In genomic region chr4:118288097-118288496, GRCh38 we compare ENCODE assay signal across 25 cellular contexts.
DNase-seq lines count a peak whose midpoint lies in the region; ATAC-seq and TF ChIP-seq lines count a peak whose summit lies in the region.
"Had no signal": no experiment of that assay in that cellular context is flagged by ENCODE, and none has a peak within 500 bp of the region (broad histone marks: within the 10 kb centered on the region; RNA-seq: fewer than 3 reads in every experiment).

No MANE protein-coding gene starts in this region.

- H3K27me3 ChIP-seq in mesenchymal stem cell (ENCODE audit: control insufficient read depth in 1 of 2, insufficient read depth in 1 of 2, low read length in 2 of 2) (no peaks in the 10 kb centered on the region), BE2C (no peaks in the 10 kb centered on the region)
- H3K27me3 ChIP-seq: tibial artery had no signal

- no peak overlapping the region for H3K14ac ChIP-seq in mesenchymal stem cell (ENCODE audit: low read length in 2 of 2)

- H3K9ac ChIP-seq in mesenchymal stem cell (ENCODE audit: low read length) = no peak overlapping the region

- peak overlapping the region; percentile 38; the same call in 1 of the 2 replicates for H3K4me3 Mint-ChIP-seq in HFFc6
- H3K4me3 Mint-ChIP-seq: activated B cell treated with CpG ODN at 0.5 μM for 24 hours; activated CD4-positive, alpha-beta memory T cell treated with anti-CD3 and anti-CD28 coated beads for 36 hours; activated naive CD8-positive, alpha-beta T cell treated with anti-CD3 and anti-CD28 coated beads, Interleukin-2, amount 50 U/mL, for 24 hours; brain; CD8-positive, alpha-beta T cell; dendritic cell treated with granulocyte-macrophage colony-stimulating factor and Interleukin-4, amounts not matched to agents 40 ng/mL and 50 ng/mL, for 4 days had no signal

- H3K9me3 ChIP-seq in mesenchymal stem cell (ENCODE audit: control insufficient read depth, low read length) = no peaks in the 10 kb centered on the region
- H3K9me3 ChIP-seq in BE2C = no peaks in the 10 kb centered on the region
- H3K9me3 ChIP-seq: HAP-1, tibial artery had no signal

- WGBS in mesenchymal stem cell = no CpG with 5 or more reads among the region's 2 CpGs

- no peaks in the 10 kb centered on the region for H3K9me3 Mint-ChIP-seq in HFFc6
- H3K9me3 Mint-ChIP-seq: activated B cell treated with CpG ODN at 0.5 μM for 24 hours; activated CD4-positive, alpha-beta memory T cell treated with anti-CD3 and anti-CD28 coated beads for 36 hours; activated naive CD8-positive, alpha-beta T cell treated with anti-CD3 and anti-CD28 coated beads, Interleukin-2, amount 50 U/mL, for 24 hours; brain; CD8-positive, alpha-beta T cell; dendritic cell treated with granulocyte-macrophage colony-stimulating factor and Interleukin-4, amounts not matched to agents 40 ng/mL and 50 ng/mL, for 4 days had no signal

- peak; percentile 54 for DNase-seq in AG04449 (ENCODE audit: low read depth, low spot score)
- peak; percentile 73 for DNase-seq in HFFc6
- peak; percentile 86 for DNase-seq in mesenchymal stem cell
- DNase-seq in NOMO-1 treated with dmso at 0.1 percent for 144 hours (lab: John Stamatoyannopoulos, UW; ENCODE audit: unreplicated experiment) = no peak
- no peak for DNase-seq in BE2C
- DNase-seq: activated B cell treated with CpG ODN at 0.5 μM for 24 hours; activated CD4-positive, alpha-beta memory T cell treated with anti-CD3 and anti-CD28 coated beads for 36 hours; activated effector memory CD4-positive, alpha-beta T cell treated with anti-CD3 and anti-CD28 coated beads, Interleukin-2, amount 50 U/mL, for 16 hours; activated naive CD8-positive, alpha-beta T cell treated with anti-CD3 and anti-CD28 coated beads, Interleukin-2, amount 50 U/mL, for 24 hours; CD8-positive, alpha-beta T cell; MM.1S; NCI-H1436; NCI-H510A treated with DMSO at 0.1 percent for 48 hours; NK-92 treated with Interleukin-12 subunit alpha and Interleukin-12 subunit beta, amount 100 ng/mL, for 24 hours; stimulated activated CD4-positive, alpha-beta T cell treated with anti-CD3 and anti-CD28 coated beads, Interleukin-4, amount 100 ng/mL, for 4 hours; stimulated activated naive CD8-positive, alpha-beta T cell treated with anti-CD3 and anti-CD28 coated beads, Interleukin-15, Interleukin-2, amounts not matched to agents 100 U/mL and 50 U/mL, for 24 hours; tibial artery had no signal

- no peak overlapping the region for H3K4me2 ChIP-seq in mesenchymal stem cell (ENCODE audit: low read length, poor library complexity, severe bottlenecking)

- no peak overlapping the region for H2BK15ac ChIP-seq in mesenchymal stem cell (ENCODE audit: low read depth, poor library complexity, severe bottlenecking)

- H3K27ac Mint-ChIP-seq in HFFc6 = peak overlapping the region; percentile 71
- H3K27ac Mint-ChIP-seq: activated B cell treated with CpG ODN at 0.5 μM for 24 hours; activated CD4-positive, alpha-beta memory T cell treated with anti-CD3 and anti-CD28 coated beads for 36 hours; activated naive CD8-positive, alpha-beta T cell treated with anti-CD3 and anti-CD28 coated beads, Interleukin-2, amount 50 U/mL, for 24 hours; brain; CD8-positive, alpha-beta T cell; dendritic cell treated with granulocyte-macrophage colony-stimulating factor and Interleukin-4, amounts not matched to agents 40 ng/mL and 50 ng/mL, for 4 days had no signal

- peaks cover 26% of the 10 kb centered on the region for H3K36me3 Mint-ChIP-seq in HFFc6 (ENCODE audit: low read depth)
- H3K36me3 Mint-ChIP-seq: brain had no signal

- H4K8ac ChIP-seq in mesenchymal stem cell (ENCODE audit: low read length) = no peak overlapping the region

- no peak overlapping the region for H2AFZ ChIP-seq in mesenchymal stem cell (ENCODE audit: low read depth, low read length)

- H3K27ac ChIP-seq in mesenchymal stem cell (ENCODE audit: low read length, poor library complexity, severe bottlenecking) = no peak overlapping the region
- H3K27ac ChIP-seq: tibial artery had no signal

- no peak overlapping the region for H4K91ac ChIP-seq in mesenchymal stem cell (ENCODE audit: low read length)

- ATAC-seq in esophagus mucosa (peak; percentile 40), HG03159 (IDR thresholded peaks at IDR 0.05; ENCODE audit: unreplicated experiment) (no peak), HG02588 (IDR thresholded peaks at IDR 0.05; ENCODE audit: unreplicated experiment) (no peak)
- ATAC-seq: activated naive CD8-positive, alpha-beta T cell treated with anti-CD3 and anti-CD28 coated beads, Interleukin-2, amount 50 U/mL, for 24 hours; CD8-positive, alpha-beta T cell; K562; stimulated activated naive CD8-positive, alpha-beta T cell treated with anti-CD3 and anti-CD28 coated beads, Interleukin-15, Interleukin-2, amounts not matched to agents 100 U/mL and 50 U/mL, for 24 hours had no signal

- peaks cover 86% of the 10 kb centered on the region for H3K4me1 Mint-ChIP-seq in HFFc6 (ENCODE audit: low read depth)

- no peak overlapping the region for H2AK5ac ChIP-seq in mesenchymal stem cell (ENCODE audit: low read length, severe bottlenecking)

- no peaks in the 10 kb centered on the region for H3K36me3 ChIP-seq in mesenchymal stem cell (ENCODE audit: control insufficient read depth in 1 of 2, insufficient read depth in 2 of 2, low read depth in 1 of 2, low read length in 2 of 2)
- peaks cover 5% of the 10 kb centered on the region; the same call in 1 of the 2 replicates for H3K36me3 ChIP-seq in BE2C
- H3K36me3 ChIP-seq: tibial artery had no signal

- no peak overlapping the region for H3K23ac ChIP-seq in mesenchymal stem cell (ENCODE audit: low read length in 2 of 2)

- no peaks in the 10 kb centered on the region for H3K79me1 ChIP-seq in mesenchymal stem cell (replicated peaks; ENCODE audit: low read length, poor library complexity, severe bottlenecking)

- CTCF ChIA-PET in AG04449 (lab: Yijun Ruan, JAX) = interaction anchor here (1.5 to 1.7 kb wide), 3 partner anchors 64 to 67 kb away, joined by 3 to 6 read pairs (median 5); partner anchors contain the start of gene PRSS12

- H3K4me3 ChIP-seq in AG04449 (ENCODE audit: low read depth, low read length) = no peak overlapping the region
- H3K4me3 ChIP-seq in mesenchymal stem cell (ENCODE audit: insufficient read depth in 1 of 2, low read depth in 1 of 2, low read length in 2 of 2) = no peak overlapping the region
- H3K4me3 ChIP-seq in BE2C (ENCODE audit: low read depth, low read length) = no peak overlapping the region
- H3K4me3 ChIP-seq: HAP-1, K562, lung, tibial artery had no signal

- H3K4ac ChIP-seq in mesenchymal stem cell (ENCODE audit: low read depth in 1 of 2, low read length in 2 of 2) = no peak overlapping the region

- no peak overlapping the region for H2BK120ac ChIP-seq in mesenchymal stem cell (ENCODE audit: low read depth, low read length)

- POLR2A ChIA-PET in AG04449 (lab: Yijun Ruan, JAX) = interaction anchor here (1.0 kb wide), 1 partner anchor 9 kb away, joined by 3 read pairs; no protein-coding TSS in a partner anchor

- H3K4me1 ChIP-seq in mesenchymal stem cell (ENCODE audit: control insufficient read depth, insufficient read depth, low read depth, low read length) (no peaks in the 10 kb centered on the region), BE2C (no peaks in the 10 kb centered on the region)
- H3K4me1 ChIP-seq: tibial artery had no signal

- H2BK12ac ChIP-seq in mesenchymal stem cell (ENCODE audit: low read length in 2 of 2) = no peak overlapping the region

- H3K27me3 Mint-ChIP-seq in HFFc6 (ENCODE audit: insufficient read depth) = no peaks in the 10 kb centered on the region
- H3K27me3 Mint-ChIP-seq: activated B cell treated with CpG ODN at 0.5 μM for 24 hours; activated CD4-positive, alpha-beta memory T cell treated with anti-CD3 and anti-CD28 coated beads for 36 hours; activated naive CD8-positive, alpha-beta T cell treated with anti-CD3 and anti-CD28 coated beads, Interleukin-2, amount 50 U/mL, for 24 hours; dendritic cell treated with granulocyte-macrophage colony-stimulating factor and Interleukin-4, amounts not matched to agents 40 ng/mL and 50 ng/mL, for 4 days had no signal

- TF ChIP-seq CTCF in AG04449 (IDR thresholded peaks at IDR 0.05; ENCODE audit: insufficient read depth, low read length, missing control alignments) = no peak
- no peak for TF ChIP-seq CTCF in HFFc6 (IDR thresholded peaks at IDR 0.05)
- no peak for TF ChIP-seq CTCF in BE2C (IDR thresholded peaks at IDR 0.05; ENCODE audit: low read depth, low read length)

- H3K18ac ChIP-seq in mesenchymal stem cell (ENCODE audit: low read depth in 1 of 2, low read length in 2 of 2) = no peak overlapping the region

- H2BK5ac ChIP-seq in mesenchymal stem cell (ENCODE audit: low read depth, low read length, poor library complexity, severe bottlenecking) = no peak overlapping the region

Comparison
In these comparisons a context has a peak if more than half of its experiments do, and no peak if none do; other contexts are left out.
1. DNase-seq: peak in AG04449 (single experiment), HFFc6 (single experiment) and mesenchymal stem cell (single experiment); none in NOMO-1 treated with dmso at 0.1 percent for 144 hours (single experiment) and BE2C (single experiment).